8 cellular contexts compared by ENCODE assay signal in genomic region chr1:109151146-109151545, GRCh38. TPM values are rescaled to one million over a fixed set of nuclear protein-coding genes. Genes with fewer than 3 reads are reported as not detected.
DNase-seq lines count a peak whose midpoint lies in the region; ATAC-seq and TF ChIP-seq lines count a peak whose summit lies in the region.

No MANE protein-coding gene starts in this region.

- no TSS peak for BruUV-seq in A673 (replicated peaks; lab: Mats Ljungman, UMichigan)

- intact Hi-C loops in Right ventricle myocardium inferior (cut with DNase I) (no loop called here), cardiac septum (cut with DNase I) (no loop called here), lower lobe of right lung (cut with DNase I) (no loop called here), A673 (cut with micrococcal nuclease; ENCODE audit: unreplicated experiment) (no loop called here)

- CTCF ChIA-PET in A673 (lab: Charles Lee), result interaction anchor here (1.1 kb wide), 1 partner anchor 38 kb away, joined by 4 read pairs; no protein-coding TSS in a partner anchor

- DNase-seq in Right ventricle myocardium inferior (ENCODE audit: missing footprints), result no peak
- no peak for DNase-seq in cardiac septum (ENCODE audit: low spot score)
- peak; percentile 35 for DNase-seq in dedifferentiated amniotic fluid mesenchymal stem cell (ENCODE audit: extremely low spot score)
- no peak for DNase-seq in lower lobe of right lung
- DNase-seq in cerebellar cortex (ENCODE audit: low spot score), result no peak
- DNase-seq in GM19238 (ENCODE audit: insufficient read length, low spot score), result no peak
- DNase-seq in A673 (ENCODE audit: low spot score), result no peak

- TF ChIP-seq CTCF in lower lobe of right lung (IDR thresholded peaks at IDR 0.05) (no peak), A673 (conservative IDR thresholded peaks at IDR 0.05; ENCODE audit: low read depth, low read length) (no peak)

- H3K27me3 ChIP-seq in lower lobe of right lung (ENCODE audit: low read depth) (no peaks in the 10 kb centered on the region), A673 (replicated peaks; ENCODE audit: insufficient read depth, low read depth, low read length, poor library complexity) (no peaks in the 10 kb centered on the region)

- H3K9me3 ChIP-seq in lower lobe of right lung (no peaks in the 10 kb centered on the region), A673 (ENCODE audit: low read depth, low read length, poor library complexity, severe bottlenecking) (no peaks in the 10 kb centered on the region)

- peak; percentile 87 for ATAC-seq in Right ventricle myocardium inferior
- peak; percentile 70 to 85 for ATAC-seq in lower lobe of right lung
- no peak for ATAC-seq in HG03108 (IDR thresholded peaks at IDR 0.05; ENCODE audit: unreplicated experiment)

- H3K36me3 ChIP-seq in lower lobe of right lung, result no peaks in the 10 kb centered on the region
- no peaks in the 10 kb centered on the region for H3K36me3 ChIP-seq in A673 (ENCODE audit: insufficient read depth, low read length, poor library complexity, severe bottlenecking)

- no peak overlapping the region for H3K4me3 ChIP-seq in lower lobe of right lung
- no peak overlapping the region for H3K4me3 ChIP-seq in A673 (ENCODE audit: low read depth, low read length, poor library complexity, severe bottlenecking)

- H3K27ac ChIP-seq in lower lobe of right lung (no peak overlapping the region), A673 (ENCODE audit: low read depth, low read length, poor library complexity, severe bottlenecking) (no peak overlapping the region)

- H3K4me1 ChIP-seq in lower lobe of right lung, result no peaks in the 10 kb centered on the region
- peaks cover 22% of the 10 kb centered on the region for H3K4me1 ChIP-seq in A673 (ENCODE audit: insufficient read depth, low read length, poor library complexity, severe bottlenecking)

- POLR2A ChIA-PET in A673 (lab: Charles Lee; ENCODE audit: low non-redundant PET), result no interaction called here

RNA-seq across cellular contexts. Expression of gene ELAPOR1, which starts 37.2 kb away (rescaled TPM):
- total RNA-seq in Right ventricle myocardium inferior (0.22 TPM), cardiac septum (0.30 TPM), lower lobe of right lung (24.4 TPM), A673 (2021) (0.17 and 0.24 TPM in 2 replicates)

Comparison
In these comparisons a context has a peak if more than half of its experiments do, and no peak if none do; other contexts are left out.
1. RNA of gene ELAPOR1, which starts 37.2 kb away (total RNA-seq): 24.4 TPM in lower lobe of right lung (single experiment); 0.30 TPM in cardiac septum (single experiment), 0.17 to 0.24 TPM in A673 and 0.22 TPM in Right ventricle myocardium inferior (single experiment); every median in the first group is over 10 times any median in the second.